ENCODE assay signal across 8 cellular contexts in genomic region chr4:151760713-151761661, GRCh38. TPM values are rescaled to one million over a fixed set of nuclear protein-coding genes. Genes with fewer than 3 reads are reported as not detected.
DNase-seq lines count a peak whose midpoint lies in the region; ATAC-seq and TF ChIP-seq lines count a peak whose summit lies in the region.

Gene GATB, minus strand, starts transcription at chr4:151761007. Its CDS starts 25 bp downstream, at chr4:151760982.

- no peaks in the 10 kb centered on the region for H3K9me2 ChIP-seq in GM23338 (ENCODE audit: insufficient read depth)

- no peaks in the 10 kb centered on the region for H4K20me1 ChIP-seq in GM23338 (replicated peaks; ENCODE audit: insufficient read depth)

- peaks cover 7% of the 10 kb centered on the region; the same call in 2 of the 3 replicates for H3K4me1 Mint-ChIP-seq in GM23338
- peaks cover 21% of the 10 kb centered on the region for H3K4me1 Mint-ChIP-seq in activated T-helper 1 cell treated with anti-CD3 and anti-CD28 coated beads, Interleukin-12 subunit alpha, Interleukin-12 subunit beta, Interleukin-2, Interleukin-4 antibody, amounts not matched to agents 30 ng/mL and 10 ng/mL and 1 ng/mL, durations not matched to agents 14 hours and 24 hours and 36 hours (ENCODE audit: low read depth)
- H3K4me1 Mint-ChIP-seq in naive B cell: peaks cover 9 to 19% (median 14%) of the 10 kb centered on the region in 3 donors
- H3K4me1 Mint-ChIP-seq in stimulated activated memory B cell treated with anti-CD40 and anti-IgM and Interleukin-4, amounts not matched to agents 10 μg/mL and 1 μg/mL and 100 μg/mL, for 72 hours: peaks cover 7% of the 10 kb centered on the region

- peak within 1 kb of the TSS; percentile 48 for H2AFZ ChIP-seq in GM23338

- H3K4me1 ChIP-seq in GM23338 (ENCODE audit: insufficient read depth): peaks cover 5% of the 10 kb centered on the region; the same call in 1 of the 2 replicates

- H3K27me3 Mint-ChIP-seq in GM23338 (ENCODE audit: insufficient read depth, low read depth, poor library complexity): peaks cover 3% of the 10 kb centered on the region
- H3K27me3 Mint-ChIP-seq in activated T-helper 1 cell treated with anti-CD3 and anti-CD28 coated beads, Interleukin-12 subunit alpha, Interleukin-12 subunit beta, Interleukin-2, Interleukin-4 antibody, amounts not matched to agents 30 ng/mL and 10 ng/mL and 1 ng/mL, durations not matched to agents 14 hours and 24 hours and 36 hours (ENCODE audit: insufficient read depth): peaks cover 6% of the 10 kb centered on the region
- peaks cover 0 to 16% (median 14%) of the 10 kb centered on the region in 3 donors for H3K27me3 Mint-ChIP-seq in naive B cell
- peaks cover 10% of the 10 kb centered on the region for H3K27me3 Mint-ChIP-seq in stimulated activated memory B cell treated with anti-CD40 and anti-IgM and Interleukin-4, amounts not matched to agents 10 μg/mL and 1 μg/mL and 100 μg/mL, for 72 hours

- H3K9me3 Mint-ChIP-seq in GM23338: no peaks in the 10 kb centered on the region; the same call in 1 of the 3 replicates
- peaks cover 3% of the 10 kb centered on the region for H3K9me3 Mint-ChIP-seq in activated T-helper 1 cell treated with anti-CD3 and anti-CD28 coated beads, Interleukin-12 subunit alpha, Interleukin-12 subunit beta, Interleukin-2, Interleukin-4 antibody, amounts not matched to agents 30 ng/mL and 10 ng/mL and 1 ng/mL, durations not matched to agents 14 hours and 24 hours and 36 hours
- H3K9me3 Mint-ChIP-seq in naive B cell: no peaks in the 10 kb centered on the region
- H3K9me3 Mint-ChIP-seq in stimulated activated memory B cell treated with anti-CD40 and anti-IgM and Interleukin-4, amounts not matched to agents 10 μg/mL and 1 μg/mL and 100 μg/mL, for 72 hours: no peaks in the 10 kb centered on the region

- H3K4me3 Mint-ChIP-seq in GM23338 (peak within 1 kb of the TSS; percentile 97), naive B cell (peak within 1 kb of the TSS; percentile 89 to 100 (median 99))
- H3K4me3 Mint-ChIP-seq in activated T-helper 1 cell treated with anti-CD3 and anti-CD28 coated beads, Interleukin-12 subunit alpha, Interleukin-12 subunit beta, Interleukin-2, Interleukin-4 antibody, amounts not matched to agents 30 ng/mL and 10 ng/mL and 1 ng/mL, durations not matched to agents 14 hours and 24 hours and 36 hours: peak within 1 kb of the TSS; percentile 98
- peak within 1 kb of the TSS; percentile 96 for H3K4me3 Mint-ChIP-seq in stimulated activated memory B cell treated with anti-CD40 and anti-IgM and Interleukin-4, amounts not matched to agents 10 μg/mL and 1 μg/mL and 100 μg/mL, for 72 hours

- no peaks in the 10 kb centered on the region for H3F3A ChIP-seq in GM23338 (replicated peaks; ENCODE audit: low read depth)

- H3K4me2 ChIP-seq in GM23338: peak within 1 kb of the TSS; percentile 85

- peak within 1 kb of the TSS; percentile 78 for H3K4me3 ChIP-seq in GM23338

- peak; percentile 33 to 63; a peak in 3 of 4 replicates for TF ChIP-seq CTCF in GM23338 (conservative IDR thresholded peaks at IDR 0.05; ENCODE audit: low read depth in 2 of 2)

- H3K27me3 ChIP-seq in GM23338 (ENCODE audit: insufficient read depth): no peaks in the 10 kb centered on the region

- H3K27ac Mint-ChIP-seq in GM23338: peak within 1 kb of the TSS; percentile 99
- peak within 1 kb of the TSS; percentile 97 for H3K27ac Mint-ChIP-seq in activated T-helper 1 cell treated with anti-CD3 and anti-CD28 coated beads, Interleukin-12 subunit alpha, Interleukin-12 subunit beta, Interleukin-2, Interleukin-4 antibody, amounts not matched to agents 30 ng/mL and 10 ng/mL and 1 ng/mL, durations not matched to agents 14 hours and 24 hours and 36 hours
- peak within 1 kb of the TSS; percentile 91 to 99 (median 98) for H3K27ac Mint-ChIP-seq in naive B cell
- peak within 1 kb of the TSS; percentile 92 for H3K27ac Mint-ChIP-seq in stimulated activated memory B cell treated with anti-CD40 and anti-IgM and Interleukin-4, amounts not matched to agents 10 μg/mL and 1 μg/mL and 100 μg/mL, for 72 hours

- H3K36me3 Mint-ChIP-seq in GM23338 (ENCODE audit: low read depth) (no peaks in the 10 kb centered on the region; the same call in 1 of the 3 replicates), naive B cell (peaks cover 8 to 11% of the 10 kb centered on the region in 2 donors)
- peaks cover 5% of the 10 kb centered on the region for H3K36me3 Mint-ChIP-seq in activated T-helper 1 cell treated with anti-CD3 and anti-CD28 coated beads, Interleukin-12 subunit alpha, Interleukin-12 subunit beta, Interleukin-2, Interleukin-4 antibody, amounts not matched to agents 30 ng/mL and 10 ng/mL and 1 ng/mL, durations not matched to agents 14 hours and 24 hours and 36 hours (ENCODE audit: low read depth)
- peaks cover 9% of the 10 kb centered on the region for H3K36me3 Mint-ChIP-seq in stimulated activated memory B cell treated with anti-CD40 and anti-IgM and Interleukin-4, amounts not matched to agents 10 μg/mL and 1 μg/mL and 100 μg/mL, for 72 hours

- ATAC-seq in GM23338: peak; percentile 99
- ATAC-seq in naive B cell (ENCODE audit: low read depth in 2 of 2): peak; percentile 97 to 98
- peak; percentile 100 for ATAC-seq in stimulated activated memory B cell treated with anti-CD40 and anti-IgM and Interleukin-4, amounts not matched to agents 10 μg/mL and 1 μg/mL and 100 μg/mL, for 72 hours

- intact Hi-C loops in activated T-helper 1 cell treated with anti-CD3 and anti-CD28 coated beads, Interleukin-12 subunit alpha, Interleukin-12 subunit beta, Interleukin-2, Interleukin-4 antibody, amounts not matched to agents 30 ng/mL and 10 ng/mL and 1 ng/mL, durations not matched to agents 14 hours and 24 hours and 36 hours (cut with micrococcal nuclease): loop anchor here (1.0 to 10.0 kb wide), 12 partner anchors 61 to 1018 kb away; partner anchors contain the start of genes ARFIP1, FBXW7, RPS3A and TIGD4

- DNase-seq in EL (peak; percentile 96), GM23338 (ENCODE audit: low spot score) (peak; percentile 100), LHCN-M2 (ENCODE audit: low read depth) (peak; percentile 97), RPMI7951 (ENCODE audit: low read depth) (peak; percentile 94), fibroblast of gingiva (ENCODE audit: low read depth) (peak; percentile 93), naive B cell (peak; percentile 92)
- DNase-seq in activated T-helper 1 cell treated with anti-CD3 and anti-CD28 coated beads, Interleukin-12 subunit alpha, Interleukin-12 subunit beta, Interleukin-2, Interleukin-4 antibody, amounts not matched to agents 30 ng/mL and 10 ng/mL and 1 ng/mL, durations not matched to agents 14 hours and 24 hours and 36 hours (ENCODE audit: low spot score): peak; percentile 88

- no peaks in the 10 kb centered on the region for H3K36me3 ChIP-seq in GM23338 (ENCODE audit: insufficient read depth)

- no peaks in the 10 kb centered on the region; the same call in 1 of the 2 replicates for H3K79me2 ChIP-seq in GM23338 (replicated peaks; ENCODE audit: insufficient read depth)

- H3K27ac ChIP-seq in GM23338 (ENCODE audit: low read depth): peak within 1 kb of the TSS; percentile 73; the same call in 1 of the 2 replicates

TF ChIP-seq in GM23338, 12 proteins besides CTCF, POLR2A, EP300 and RAD21 (continues in another document):
- TF ChIP-seq POLR2AphosphoS5 (IDR thresholded peaks at IDR 0.05; ENCODE audit: low read depth) (0 out of 2 replicates have a peak, but pooled peaks have one; percentile 21), EZH2 (IDR thresholded peaks at IDR 0.05; ENCODE audit: low read depth, unreplicated experiment) (no peak), EZH2phosphoT487 (IDR thresholded peaks at IDR 0.05; ENCODE audit: unreplicated experiment) (no peak), ZNF331 (CRISPR knock-in tag; IDR thresholded peaks at IDR 0.05; ENCODE audit: low read depth) (no peak), REST (IDR thresholded peaks at IDR 0.05; ENCODE audit: unreplicated experiment) (no peak), ZNF114 (CRISPR knock-in tag; IDR thresholded peaks at IDR 0.05) (0 out of 2 replicates have a peak, but pooled peaks have one; percentile 46)

RNA-seq across cellular contexts. Expression of gene GATB, which starts in this region (rescaled TPM):
- 17.7 and 19.4 TPM in 2 replicates for total RNA-seq in GM23338 (2014; rRNA removed; shearing (Covaris generic))
- polyA plus RNA-seq in GM23338 (2016; fragmentation: Nextera tagmentation; extraction: Ambion mirVana): 16.9 and 18.9 TPM in 2 replicates
- total RNA-seq in LHCN-M2 (2014; rRNA removed): 19.9 and 25.6 TPM in 2 replicates
- 18.9 TPM for polyA plus RNA-seq in LHCN-M2 (2012)
- total RNA-seq in RPMI7951 (2014; rRNA removed; shearing (Covaris generic)): 18.5 and 23.2 TPM in 2 replicates
- total RNA-seq in activated T-helper 1 cell treated with anti-CD3 and anti-CD28 coated beads, Interleukin-12 subunit alpha, Interleukin-12 subunit beta, Interleukin-2, Interleukin-4 antibody, amounts not matched to agents 30 ng/mL and 10 ng/mL and 1 ng/mL, durations not matched to agents 14 hours and 24 hours and 36 hours: 16.1 and 20.0 TPM in 2 replicates
- polyA plus RNA-seq in naive B cell (ENCODE audit: low read depth in 6 of 6): 10 to 100 TPM in 5 of 6 donors, 1 to 10 TPM in 1; 5.6 to 17.9 (median 14.3) TPM

Comparison
In these comparisons a context has a peak if more than half of its experiments do, and no peak if none do; other contexts are left out.
1. Peak in every context shown above with its lines: DNase-seq, ATAC-seq, H3K4me3 ChIP-seq and H3K27ac ChIP-seq.